ENCODE assay signal across 21 cellular contexts in genomic region chr14:95235767-95236166, GRCh38.
"Had no signal": no experiment of that assay in that cellular context is flagged by ENCODE, and none has a peak within 500 bp of the region (broad histone marks: within the 10 kb centered on the region; RNA-seq: fewer than 3 reads in every experiment).

No MANE protein-coding gene starts in this region.

- H3K4me1 ChIP-seq: psoas muscle, upper lobe of right lung had no signal

- H3K9me3 ChIP-seq: esophagus muscularis mucosa, pancreas, psoas muscle, upper lobe of right lung had no signal

- H3K36me3 ChIP-seq: esophagus muscularis mucosa, pancreas, upper lobe of right lung had no signal

- H3K4me3 ChIP-seq: esophagus muscularis mucosa, pancreas, psoas muscle, upper lobe of right lung had no signal

- ATAC-seq: activated naive CD4-positive, alpha-beta T cell treated with anti-CD3 and anti-CD28 coated beads, Interleukin-2, amount 50 U/mL, for 72 hours; activated T-cell treated with anti-CD3 and anti-CD28 coated beads, Interleukin-2, amount 50 U/mL, for 72 hours; left ventricle myocardium superior; pancreas; psoas muscle; stimulated activated naive CD8-positive, alpha-beta T cell treated with anti-CD3 and anti-CD28 coated beads, Interleukin-15, Interleukin-2, amounts not matched to agents 100 U/mL and 50 U/mL, for 24 hours; upper lobe of right lung had no signal

- H3K27me3 ChIP-seq: esophagus muscularis mucosa, pancreas, upper lobe of right lung had no signal

- H3K4me3 Mint-ChIP-seq: activated T-cell treated with anti-CD3 and anti-CD28 coated beads, Interleukin-2, amount 50 U/mL, for 72 hours; central memory CD8-positive, alpha-beta T cell; dendritic cell treated with granulocyte-macrophage colony-stimulating factor and Interleukin-4, amounts not matched to agents 40 ng/mL and 50 ng/mL, for 4 days; endodermal cell; nephron progenitor cell had no signal

- DNase-seq: activated CD4-positive, alpha-beta T cell treated with anti-CD3 and anti-CD28 coated beads for 4 hours; activated CD4-positive, alpha-beta T cell treated with anti-CD3 and anti-CD28 coated beads, Interleukin-2, amount 50 U/mL, for 4 hours; activated naive CD4-positive, alpha-beta T cell; activated T-cell treated with anti-CD3 and anti-CD28 coated beads for 4 hours; activated T-cell treated with anti-CD3 and anti-CD28 coated beads, Interleukin-2, amount 50 U/mL, for 72 hours; endodermal cell; foreskin melanocyte; left ventricle myocardium superior; nephron progenitor cell; nucleus accumbens; psoas muscle; stimulated activated CD4-positive, alpha-beta T cell treated with anti-CD3 and anti-CD28 coated beads, Interleukin-12 subunit alpha, Interleukin-12 subunit beta, amount 100 ng/mL, for 4 hours; stimulated activated CD4-positive, alpha-beta T cell treated with anti-CD3 and anti-CD28 coated beads, Interleukin-4, amount 100 ng/mL, for 1 hour; stimulated activated naive CD8-positive, alpha-beta T cell treated with anti-CD3 and anti-CD28 coated beads, Interleukin-15, Interleukin-2, amounts not matched to agents 100 U/mL and 50 U/mL, for 24 hours; upper lobe of right lung had no signal

- H3K4me1 Mint-ChIP-seq: central memory CD8-positive, alpha-beta T cell had no signal

- H3K27me3 Mint-ChIP-seq: dendritic cell treated with granulocyte-macrophage colony-stimulating factor and Interleukin-4, amounts not matched to agents 40 ng/mL and 50 ng/mL, for 4 days had no signal

- H3K27ac ChIP-seq: esophagus muscularis mucosa, pancreas, psoas muscle, upper lobe of right lung, VCaP had no signal

- H3K9me3 Mint-ChIP-seq: activated naive CD4-positive, alpha-beta T cell treated with anti-CD3 and anti-CD28 coated beads, Interleukin-2, amount 50 U/mL, for 72 hours; activated T-cell treated with anti-CD3 and anti-CD28 coated beads, Interleukin-2, amount 50 U/mL, for 72 hours; central memory CD8-positive, alpha-beta T cell; dendritic cell treated with granulocyte-macrophage colony-stimulating factor and Interleukin-4, amounts not matched to agents 40 ng/mL and 50 ng/mL, for 4 days; endodermal cell had no signal

- H3K27ac Mint-ChIP-seq: activated naive CD4-positive, alpha-beta T cell treated with anti-CD3 and anti-CD28 coated beads, Interleukin-2, amount 50 U/mL, for 72 hours; activated T-cell treated with anti-CD3 and anti-CD28 coated beads, Interleukin-2, amount 50 U/mL, for 72 hours; dendritic cell treated with granulocyte-macrophage colony-stimulating factor and Interleukin-4, amounts not matched to agents 40 ng/mL and 50 ng/mL, for 4 days; endodermal cell; nephron progenitor cell had no signal

- H3K36me3 Mint-ChIP-seq: activated naive CD4-positive, alpha-beta T cell treated with anti-CD3 and anti-CD28 coated beads, Interleukin-2, amount 50 U/mL, for 72 hours had no signal
